In the genomic region with DNA sequence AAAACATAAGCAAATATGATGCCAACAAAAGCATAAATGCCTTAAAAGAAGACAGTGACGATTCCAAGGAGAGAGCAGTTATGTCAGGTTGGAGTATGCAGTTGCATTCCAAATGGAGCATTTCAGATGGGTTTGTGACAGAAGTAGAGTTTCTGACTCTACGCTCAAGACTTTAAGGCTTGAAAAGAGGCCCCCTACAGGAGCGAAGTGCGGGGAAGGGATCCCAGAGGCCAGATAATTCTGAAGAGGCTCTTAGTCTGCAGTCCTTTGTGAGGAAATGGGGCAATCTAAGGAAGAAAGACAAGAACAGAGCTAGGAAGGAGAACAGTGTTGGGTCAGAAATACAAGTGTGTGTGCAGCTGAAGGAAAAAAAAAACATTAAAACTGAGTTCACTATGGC, we compare ENCODE assay signal across 15 cellular contexts.
DNase-seq lines count a peak whose midpoint lies in the region; ATAC-seq, FAIRE-seq and TF ChIP-seq lines count a peak whose summit lies in the region.
"Had no signal": no experiment of that assay in that cellular context is flagged by ENCODE, and none has a peak within 500 bp of the region (broad histone marks: within the 10 kb centered on the region; RNA-seq: fewer than 3 reads in every experiment).

No MANE protein-coding gene starts in this region.

- peak; percentile 49 for TF ChIP-seq CTCF in H9 (conservative IDR thresholded peaks at IDR 0.05)
- TF ChIP-seq CTCF in K562 (IDR thresholded peaks at IDR 0.05 in 2 of 3, conservative IDR thresholded peaks at IDR 0.05 in 1 of 3; ENCODE audit: insufficient read depth in 2 of 3, low read depth in 1 of 3, low read length in 3 of 3) = 0 out of 6 replicates have a peak, but pooled peaks of 1 of the 3 experiments have one; percentile 1

- H3K79me1 ChIP-seq in H9 (ENCODE audit: insufficient read depth, low read depth, low read length, poor library complexity, severe bottlenecking) = no peaks in the 10 kb centered on the region

- H3K14ac ChIP-seq in H9 (ENCODE audit: insufficient read depth, low read length) = no peak overlapping the region

- no peak overlapping the region for H2AK5ac ChIP-seq in H9 (ENCODE audit: insufficient read length, low read length)

- WGBS in H9 (ENCODE audit: extremely low coverage, insufficient read length, low lambda C conversion rate) = no CpG with 5 or more reads among the region's 4 CpGs
- 4% methylated on average over 4 of the region's 4 CpGs for WGBS in K562 (ENCODE audit: insufficient coverage, low coverage, missing lambda C conversion rate)

- in situ Hi-C loops in K562 (cut with MboI) = no loop called here

- H3K23ac ChIP-seq in H9 (ENCODE audit: insufficient read length, low read depth, low read length) = no peak overlapping the region

- no peak overlapping the region for H3K4me3 ChIP-seq in K562
- H3K4me3 ChIP-seq: HAP-1 had no signal

- no peaks in the 10 kb centered on the region for H4K20me1 ChIP-seq in H9 (ENCODE audit: control insufficient read depth, insufficient read depth, insufficient read length)
- no peaks in the 10 kb centered on the region for H4K20me1 ChIP-seq in K562 (replicated peaks; ENCODE audit: control insufficient read depth, insufficient read depth, low read length)

- no peak for TF ChIP-seq RAD21 in K562 (CRISPR knock-in tag; conservative IDR thresholded peaks at IDR 0.05 in 1 of 2, IDR thresholded peaks at IDR 0.05 in 1 of 2)

- H2AFZ ChIP-seq in H9 (ENCODE audit: low read length) = no peak overlapping the region
- H2AFZ ChIP-seq in K562 (ENCODE audit: low read depth, low read length) = no peak overlapping the region

- ATAC-seq in K562 = peak; percentile 35; the same call in 1 of the 3 replicates
- no peak for ATAC-seq in HG03432 (IDR thresholded peaks at IDR 0.05; ENCODE audit: unreplicated experiment)

- H4K8ac ChIP-seq in H9 (replicated peaks; ENCODE audit: insufficient read length, low read depth, low read length) = no peak overlapping the region

- H4K5ac ChIP-seq in H9 (ENCODE audit: insufficient read length, low read depth, low read length) = no peak overlapping the region

- H3K4ac ChIP-seq in H9 (ENCODE audit: low read depth, low read length) = no peak overlapping the region

- TF ChIP-seq EP300 in K562 (IDR thresholded peaks at IDR 0.05; ENCODE audit: low read length) = no peak

- H3K27ac ChIP-seq in H9 (ENCODE audit: insufficient read length, low read depth, low read length) (no peak overlapping the region), K562 (ENCODE audit: extremely low read depth, low read depth, low read length) (no peak overlapping the region)
- H3K27ac ChIP-seq: HL-60 had no signal

- no peaks in the 10 kb centered on the region for H3K36me3 ChIP-seq in K562 (ENCODE audit: control insufficient read depth, insufficient read depth, low read length)
- H3K36me3 ChIP-seq: HAP-1 had no signal

- BruUV-seq in K562 (replicated peaks; lab: Mats Ljungman, UMichigan) = no TSS peak

- POLR2A ChIA-PET in K562 (lab: Yijun Ruan, JAX) = interaction anchor here (0.6 kb wide), 1 partner anchor 8 kb away, joined by 3 read pairs; no protein-coding TSS in a partner anchor

- no peak overlapping the region for H2BK5ac ChIP-seq in H9 (ENCODE audit: insufficient read length, low read length)

- no peak overlapping the region for H3K9ac ChIP-seq in H9 (ENCODE audit: extremely low read depth, insufficient read length, low read length)
- no peak overlapping the region for H3K9ac ChIP-seq in K562 (ENCODE audit: insufficient read depth in 1 of 2, low read depth in 2 of 2, low read length in 2 of 2)

- no peak overlapping the region for H2BK12ac ChIP-seq in H9 (ENCODE audit: insufficient read length, low read depth, low read length)

- intact Hi-C loops in K562 (cut with micrococcal nuclease) = no loop called here

- no peak overlapping the region for H2BK120ac ChIP-seq in H9 (ENCODE audit: low read depth, low read length, poor library complexity, severe bottlenecking)

- DNase-seq in H9 (no peak), K562 (ENCODE audit: extremely low read depth in 1 of 4, low spot score in 3 of 4) (no peak), iPS-NIHi11 (ENCODE audit: low spot score) (peak; percentile 11), HuH-7.5 (ENCODE audit: low spot score) (no peak), NCI-H146 (lab: John Stamatoyannopoulos, UW) (no peak), NCI-H2171 treated with DMSO at 0.1 percent for 48 hours (lab: John Stamatoyannopoulos, UW) (no peak)
- DNase-seq: C1 segment of cervical spinal cord; Calu3; CD4-positive, alpha-beta T cell; DMS 273 treated with DMSO at 0.1 percent for 48 hours; IMR-90 had no signal

- peaks cover 5 to 9% of the 10 kb centered on the region in 2 experiments for H3K4me1 Mint-ChIP-seq in H9
- H3K4me1 Mint-ChIP-seq: B cell had no signal

- H3K4me2 ChIP-seq in H9 (ENCODE audit: insufficient read depth, insufficient read length, low read length) = no peak overlapping the region
- H3K4me2 ChIP-seq in K562 (ENCODE audit: insufficient read depth, low read length) = no peak overlapping the region

- H3K9me1 ChIP-seq in K562 (ENCODE audit: control insufficient read depth, insufficient read depth, low read length) = no peaks in the 10 kb centered on the region

- H3K18ac ChIP-seq in H9 (ENCODE audit: insufficient read length, low read depth, low read length) = no peak overlapping the region

- no peaks in the 10 kb centered on the region; a peak in 1 of 7 replicates for H3K36me3 Mint-ChIP-seq in H9 (ENCODE audit: insufficient read depth in 1 of 3, low read depth in 3 of 3)

- peak overlapping the region in 1 of 3 experiments; percentile 0; a peak in 1 of 7 replicates for H3K27ac Mint-ChIP-seq in H9
- H3K27ac Mint-ChIP-seq: B cell; CD4-positive, alpha-beta T cell had no signal

- H3K27me3 ChIP-seq in H9 (ENCODE audit: insufficient read depth, low read length) (no peaks in the 10 kb centered on the region), K562 (ENCODE audit: control insufficient read depth in 2 of 2, insufficient read depth in 2 of 2, low read length in 2 of 2) (no peaks in the 10 kb centered on the region)

- no peaks in the 10 kb centered on the region for H3K23me2 ChIP-seq in H9 (ENCODE audit: insufficient read length, low read depth, low read length, poor library complexity, severe bottlenecking)

- H3K79me2 ChIP-seq in H9 (ENCODE audit: insufficient read depth, low read length) (no peaks in the 10 kb centered on the region), K562 (ENCODE audit: control insufficient read depth, insufficient read depth, low read length) (no peaks in the 10 kb centered on the region)

- no peak overlapping the region for H3K4me3 Mint-ChIP-seq in H9
- H3K4me3 Mint-ChIP-seq: B cell; CD4-positive, alpha-beta T cell had no signal

- H2BK20ac ChIP-seq in H9 (ENCODE audit: low read depth, low read length, poor library complexity, severe bottlenecking) = no peak overlapping the region

- no peak overlapping the region for H3K56ac ChIP-seq in H9 (ENCODE audit: insufficient read length, low read depth, low read length)

- H4K91ac ChIP-seq in H9 (ENCODE audit: insufficient read length, low read depth, low read length) = no peak overlapping the region

- CTCF ChIA-PET in K562 (lab: Yijun Ruan, JAX; ENCODE audit: low intra/inter-chr PET ratio) = no interaction called here

- H3K4me1 ChIP-seq in H9 (ENCODE audit: insufficient read depth, low read length) (no peaks in the 10 kb centered on the region), K562 (replicated peaks in 1 of 2; ENCODE audit: control insufficient read depth in 2 of 2, insufficient read depth in 2 of 2, low read length in 2 of 2) (no peaks in the 10 kb centered on the region)
- H3K4me1 ChIP-seq: HAP-1 had no signal

- no peak for TF ChIP-seq POLR2A in K562 (conservative IDR thresholded peaks at IDR 0.05)

- FAIRE-seq in K562 (lab: Jason Lieb, UNC) = no peak

- no peak overlapping the region for H3T11ph ChIP-seq in H9 (ENCODE audit: low read length)

- H3K9me3 Mint-ChIP-seq in H9 = no peaks in the 10 kb centered on the region
- H3K9me3 Mint-ChIP-seq: CD4-positive, alpha-beta T cell had no signal

- no peak overlapping the region for H2BK15ac ChIP-seq in H9 (ENCODE audit: low read depth, low read length)

- H3K9me3 ChIP-seq in H9 (ENCODE audit: control insufficient read depth, low read depth, low read length) = no peaks in the 10 kb centered on the region
- no peaks in the 10 kb centered on the region for H3K9me3 ChIP-seq in K562 (replicated peaks; ENCODE audit: control insufficient read depth, insufficient read depth, low read depth, low read length)
- H3K9me3 ChIP-seq: HAP-1 had no signal

- peaks cover 3% of the 10 kb centered on the region for H3K27me3 Mint-ChIP-seq in H9 (ENCODE audit: low read depth)
- H3K27me3 Mint-ChIP-seq: CD4-positive, alpha-beta T cell had no signal

TF ChIP-seq in K562, 482 proteins besides CTCF, POLR2A, EP300 and RAD21:
- TF ChIP-seq JUND (IDR thresholded peaks at IDR 0.05; ENCODE audit: borderline replicate concordance, low read depth, low read length) (no peak), JUND (tag; IDR thresholded peaks at IDR 0.05; ENCODE audit: borderline replicate concordance, low read depth, low read length) (no peak), STAG1 (CRISPR knock-in tag; IDR thresholded peaks at IDR 0.05; ENCODE audit: borderline replicate concordance) (no peak)
- TF ChIP-seq, protein P1, sequence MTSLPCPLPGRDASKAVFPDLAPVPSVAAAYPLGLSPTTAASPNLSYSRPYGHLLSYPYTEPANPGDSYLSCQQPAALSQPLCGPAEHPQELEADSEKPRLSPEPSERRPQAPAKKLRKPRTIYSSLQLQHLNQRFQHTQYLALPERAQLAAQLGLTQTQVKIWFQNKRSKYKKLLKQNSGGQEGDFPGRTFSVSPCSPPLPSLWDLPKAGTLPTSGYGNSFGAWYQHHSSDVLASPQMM (CRISPR knock-in tag; IDR thresholded peaks at IDR 0.05) = no peak
